In genomic region chr6:77313595-77313994, GRCh38 we compare ENCODE assay signal across 32 cellular contexts.
"Had no signal": no experiment of that assay in that cellular context is flagged by ENCODE, and none has a peak within 500 bp of the region (broad histone marks: within the 10 kb centered on the region; RNA-seq: fewer than 3 reads in every experiment).

No MANE protein-coding gene starts in this region.

- H3K27ac Mint-ChIP-seq: activated CD4-positive, alpha-beta memory T cell treated with anti-CD3 and anti-CD28 coated beads for 36 hours; activated CD4-positive, alpha-beta T cell treated with anti-CD3 and anti-CD28 coated beads for 36 hours; activated naive CD4-positive, alpha-beta T cell treated with anti-CD3 and anti-CD28 coated beads for 36 hours; activated naive CD4-positive, alpha-beta T cell treated with anti-CD3 and anti-CD28 coated beads, Interleukin-2, amount 50 U/mL, for 72 hours; activated T-helper 1 cell treated with anti-CD3 and anti-CD28 coated beads, Interleukin-12 subunit alpha, Interleukin-12 subunit beta, Interleukin-2, Interleukin-4 antibody, amounts not matched to agents 30 ng/mL and 10 ng/mL and 1 ng/mL, durations not matched to agents 14 hours and 24 hours and 36 hours; WTC11 had no signal

- H3K36me3 Mint-ChIP-seq: activated CD4-positive, alpha-beta memory T cell treated with anti-CD3 and anti-CD28 coated beads for 36 hours; activated naive CD4-positive, alpha-beta T cell treated with anti-CD3 and anti-CD28 coated beads, Interleukin-2, amount 50 U/mL, for 72 hours; WTC11 had no signal

- H3K4me3 Mint-ChIP-seq: activated CD4-positive, alpha-beta memory T cell treated with anti-CD3 and anti-CD28 coated beads for 36 hours; activated CD4-positive, alpha-beta T cell treated with anti-CD3 and anti-CD28 coated beads for 36 hours; activated naive CD4-positive, alpha-beta T cell treated with anti-CD3 and anti-CD28 coated beads for 36 hours; activated T-cell treated with anti-CD3 and anti-CD28 coated beads, Interleukin-2, amount 50 U/mL, for 4 hours; activated T-helper 1 cell treated with anti-CD3 and anti-CD28 coated beads, Interleukin-12 subunit alpha, Interleukin-12 subunit beta, Interleukin-2, Interleukin-4 antibody, amounts not matched to agents 30 ng/mL and 10 ng/mL and 1 ng/mL, durations not matched to agents 14 hours and 24 hours and 36 hours; WTC11 had no signal

- H3K4me3 ChIP-seq: adrenal gland had no signal

- ATAC-seq: activated CD4-positive, alpha-beta T cell treated with anti-CD3 and anti-CD28 coated beads for 36 hours; activated CD4-positive, CD25-positive, alpha-beta regulatory T cell treated with anti-CD3 and anti-CD28 coated beads, Interleukin-2, amount 50 U/mL, for 24 hours; activated naive CD4-positive, alpha-beta T cell treated with anti-CD3 and anti-CD28 coated beads, Interleukin-2, amount 50 U/mL, for 72 hours; activated T-cell treated with anti-CD3 and anti-CD28 coated beads, Interleukin-2, amount 50 U/mL, for 4 hours; PC-3; Right ventricle myocardium inferior; WTC11 had no signal

- H3K4me1 ChIP-seq: adrenal gland had no signal

- FAIRE-seq: RCC 7860 had no signal

- H3K9me3 ChIP-seq: adrenal gland had no signal

- H3K4me1 Mint-ChIP-seq: activated CD4-positive, alpha-beta T cell treated with anti-CD3 and anti-CD28 coated beads for 36 hours; WTC11 had no signal

- H3K9me3 Mint-ChIP-seq: activated naive CD4-positive, alpha-beta T cell treated with anti-CD3 and anti-CD28 coated beads for 36 hours; activated T-helper 1 cell treated with anti-CD3 and anti-CD28 coated beads, Interleukin-12 subunit alpha, Interleukin-12 subunit beta, Interleukin-2, Interleukin-4 antibody, amounts not matched to agents 30 ng/mL and 10 ng/mL and 1 ng/mL, durations not matched to agents 14 hours and 24 hours and 36 hours; WTC11 had no signal

- H3K36me3 ChIP-seq: adrenal gland, brain microvascular endothelial cell had no signal

- H3K27me3 Mint-ChIP-seq: activated CD4-positive, alpha-beta memory T cell treated with anti-CD3 and anti-CD28 coated beads for 36 hours; activated CD4-positive, alpha-beta T cell treated with anti-CD3 and anti-CD28 coated beads for 36 hours had no signal

- DNase-seq: activated CD4-positive, alpha-beta memory T cell treated with anti-CD3 and anti-CD28 coated beads for 36 hours; activated CD4-positive, alpha-beta T cell treated with anti-CD3 and anti-CD28 coated beads for 36 hours; activated CD4-positive, alpha-beta T cell treated with anti-CD3 and anti-CD28 coated beads, Interleukin-2, amount 50 U/mL, for 1 hour; activated CD8-positive, alpha-beta memory T cell treated with anti-CD3 and anti-CD28 coated beads, Interleukin-2, amount 50 U/mL, for 4 hours; activated gamma-delta T cell treated with Interleukin-2 at 50 U/mL for 16 hours; activated naive CD4-positive, alpha-beta T cell treated with anti-CD3 and anti-CD28 coated beads for 36 hours; activated T-cell treated with anti-CD3 and anti-CD28 coated beads for 4 hours; activated T-cell treated with anti-CD3 and anti-CD28 coated beads, Interleukin-2, amount 50 U/mL, for 4 hours; adrenal gland; anterior cingulate cortex; brain microvascular endothelial cell; central memory CD4-positive, alpha-beta T cell; MM.1S; MV-4-11; NCI-H1092; NCI-H1436 treated with DMSO at 0.1 percent for 48 hours; NCI-H1694 treated with DMSO at 0.1 percent for 48 hours; NCI-H2029; NCI-H510A; NCI-H526; NCI-H748 treated with DMSO at 0.1 percent for 48 hours; NK-92 treated with Interleukin-12 subunit alpha and Interleukin-12 subunit beta, amount 100 ng/mL, for 24 hours; PC-3; SIG-M5; T1000 had no signal

- H3K27me3 ChIP-seq: adrenal gland, brain microvascular endothelial cell had no signal

- H3K27ac ChIP-seq: adrenal gland, brain microvascular endothelial cell, RWPE1 had no signal
